8 cellular contexts compared by ENCODE assay signal in the genomic region with DNA sequence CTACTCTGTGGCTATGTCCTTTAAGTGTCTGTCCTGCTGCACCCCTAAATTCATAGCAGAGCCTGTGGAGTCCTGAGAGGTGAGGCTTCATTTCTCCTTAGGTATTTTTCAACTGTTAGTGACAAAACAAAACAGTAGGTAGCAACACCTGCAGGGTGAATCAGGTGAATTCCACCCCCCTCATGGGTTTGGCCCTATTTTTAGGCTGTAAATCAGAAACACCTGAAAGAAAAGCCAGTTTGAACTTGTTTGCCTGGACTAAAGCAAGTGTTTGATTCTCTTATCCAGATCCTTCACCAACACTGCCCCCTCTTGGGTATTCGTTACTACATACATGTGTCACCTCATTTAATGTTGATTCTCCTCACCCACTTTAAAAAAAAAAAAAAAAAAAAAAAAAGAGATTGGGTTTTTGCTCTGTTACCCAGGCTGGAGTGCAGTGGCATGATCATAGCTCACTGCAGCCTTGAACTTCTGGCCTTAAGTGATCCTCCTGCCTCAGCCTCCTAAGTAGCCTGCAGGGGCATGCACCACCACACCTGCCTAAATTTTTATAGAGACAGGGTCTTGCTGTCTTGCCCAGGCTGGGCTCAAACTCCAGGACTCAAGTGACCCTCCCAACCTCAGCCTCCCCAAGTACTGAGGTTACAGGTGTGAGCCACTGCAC. TPM values are rescaled to one million over a fixed set of nuclear protein-coding genes. Genes with fewer than 3 reads are reported as not detected.
DNase-seq lines count a peak whose midpoint lies in the region; ATAC-seq, FAIRE-seq and TF ChIP-seq lines count a peak whose summit lies in the region.

No MANE protein-coding gene starts in this region.

- H3K27ac ChIP-seq in small intestine (ENCODE audit: low read depth in 1 of 2, low read length in 1 of 2) = no peak overlapping the region

- H3K27me3 ChIP-seq in small intestine (ENCODE audit: control insufficient read depth in 2 of 2, insufficient read depth in 2 of 2, low read length in 2 of 2) = no peaks in the 10 kb centered on the region

- 4 to 8% (median 5%) methylated on average over 1 of the region's 1 CpG for WGBS in small intestine, 3 donors

- no peak for FAIRE-seq in small intestine (lab: Jason Lieb, UNC)

- H3K9me3 ChIP-seq in small intestine (ENCODE audit: control insufficient read depth, low read depth) = no peaks in the 10 kb centered on the region

- ATAC-seq in HG03439 (IDR thresholded peaks at IDR 0.05; ENCODE audit: unreplicated experiment) (peak; percentile 65), omental fat pad (ENCODE audit: low FRiP score) (no peak)

- H3K36me3 ChIP-seq in small intestine (ENCODE audit: control insufficient read depth in 2 of 2, insufficient read depth in 2 of 2, low read length in 2 of 2) = no peaks in the 10 kb centered on the region

- H3K4me3 ChIP-seq in GM12864 (ENCODE audit: low read depth, low read length) = no peak overlapping the region
- no peak overlapping the region for H3K4me3 ChIP-seq in small intestine (ENCODE audit: low read depth in 1 of 2, low read length in 2 of 2)

- no peaks in the 10 kb centered on the region for H3K4me1 ChIP-seq in small intestine (ENCODE audit: control insufficient read depth in 2 of 2, insufficient read depth in 1 of 2, low read depth in 1 of 2, low read length in 1 of 2)

- TF ChIP-seq CTCF in GM12864 (IDR thresholded peaks at IDR 0.05; ENCODE audit: low read depth, low read length, missing control alignments) (peak; percentile 52), omental fat pad (IDR thresholded peaks at IDR 0.05) (no peak)

- DNase-seq in AG08396 (ENCODE audit: low spot score) (peak; percentile 67), GM12864 (ENCODE audit: low read depth) (peak; percentile 53), NCI-H748 (lab: John Stamatoyannopoulos, UW; ENCODE audit: unreplicated experiment) (peak; percentile 74), foreskin melanocyte (peak; percentile 53), small intestine (peak; percentile 75), omental fat pad (ENCODE audit: low spot score) (no peak)
- peak; percentile 33 for DNase-seq in activated CD8-positive, alpha-beta memory T cell treated with anti-CD3 and anti-CD28 coated beads, Interleukin-2, amount 50 U/mL, for 4 hours

RNA-seq across cellular contexts. Expression of a gene that starts 10.3 kb away (rescaled TPM):
- not detected for polyA plus RNA-seq in small intestine
- total RNA-seq in omental fat pad = not detected

RNA-seq across cellular contexts. Expression of a gene that starts 18.5 kb away (rescaled TPM):
- polyA plus RNA-seq in small intestine = 1 to 10 TPM; 3.5 to 8.3 (median 3.6) TPM
- total RNA-seq in omental fat pad = 10 to 100 TPM in 1 of 4 donors, 1 to 10 TPM in 3; 7.3 to 14.8 (median 8.0) TPM
